Comparison of ENCODE assay signal across 1 cellular context in genomic region chr9:129026442-129027223, GRCh38.
TF ChIP-seq lines count a peak whose summit lies in the region.

No MANE protein-coding gene starts in this region.

TF ChIP-seq in GM12878, 131 proteins besides CTCF, POLR2A, EP300 and RAD21:
- TF ChIP-seq PRDM15 (CRISPR knock-in tag; IDR thresholded peaks at IDR 0.05), result no peak
- no peak for TF ChIP-seq ZSCAN29 (IDR thresholded peaks at IDR 0.05)
- no peak for TF ChIP-seq BCL3 (IDR thresholded peaks at IDR 0.05; ENCODE audit: borderline replicate concordance, insufficient read depth, low read depth, low read length, poor library complexity, severe bottlenecking)
TF ChIP-seq in GM12878: peak in this region for 0.
